27 cellular contexts compared by ENCODE assay signal in genomic region chr2:160882906-160883305, GRCh38.
"Had no signal": no experiment of that assay in that cellular context is flagged by ENCODE, and none has a peak within 500 bp of the region (broad histone marks: within the 10 kb centered on the region; RNA-seq: fewer than 3 reads in every experiment).

No MANE protein-coding gene starts in this region.

- H3K9me3 ChIP-seq: heart right ventricle, lower lobe of right lung, mucosa of descending colon, ovary, sigmoid colon, tibial nerve, uterus had no signal

- H3K9me3 Mint-ChIP-seq: natural killer cell treated with Interleukin-12 subunit alpha and Interleukin-12 subunit beta and Interleukin-15 and Interleukin-18, amount 100 ng/mL, for 72 hours; stimulated activated memory B cell treated with anti-CD40 and anti-IgM and Interleukin-4, amounts not matched to agents 10 μg/mL and 1 μg/mL and 100 μg/mL, for 72 hours; stimulated activated naive CD8-positive, alpha-beta T cell treated with anti-CD3 and anti-CD28 coated beads, Interleukin-15, amount 100 ng/mL, for 72 hours; type B pancreatic cell had no signal

- H3K4me1 Mint-ChIP-seq: naive thymus-derived CD4-positive, alpha-beta T cell; stimulated activated memory B cell treated with anti-CD40 and anti-IgM and Interleukin-4, amounts not matched to agents 10 μg/mL and 1 μg/mL and 100 μg/mL, for 72 hours; stimulated activated naive CD8-positive, alpha-beta T cell treated with anti-CD3 and anti-CD28 coated beads, Interleukin-15, amount 100 ng/mL, for 72 hours had no signal

- H3K27ac ChIP-seq: heart right ventricle, lower lobe of right lung, ovary, sigmoid colon, tibial nerve, uterus had no signal

- H3K4me3 ChIP-seq: heart right ventricle, lower lobe of right lung, mucosa of descending colon, ovary, sigmoid colon, tibial nerve, uterus had no signal

- H3K27me3 Mint-ChIP-seq: progenitor cell of endocrine pancreas; stimulated activated memory B cell treated with anti-CD40 and anti-IgM and Interleukin-4, amounts not matched to agents 10 μg/mL and 1 μg/mL and 100 μg/mL, for 72 hours; stimulated activated naive CD8-positive, alpha-beta T cell treated with anti-CD3 and anti-CD28 coated beads, Interleukin-15, amount 100 ng/mL, for 72 hours; type B pancreatic cell had no signal

- DNase-seq: heart right ventricle; hippocampal formation; kidney glomerular epithelial cell; left cardiac atrium; lower lobe of right lung; mesendoderm; midbrain; mucosa of descending colon; naive thymus-derived CD4-positive, alpha-beta T cell; ovary; retina; right cardiac atrium; sigmoid colon; small intestine; stimulated activated CD4-positive, alpha-beta T cell treated with anti-CD3 and anti-CD28 coated beads, Interleukin-1b, Interleukin-23, amount 100 ng/mL, for 48 hours; stimulated activated CD4-positive, alpha-beta T cell treated with anti-CD3 and anti-CD28 coated beads, Interleukin-2, amount 100 ng/mL, for 48 hours; stimulated activated CD4-positive, alpha-beta T cell treated with anti-CD3 and anti-CD28 coated beads, Interleukin-4, amount 100 ng/mL, for 4 hours; stimulated activated CD8-positive, alpha-beta memory T cell treated with anti-CD3 and anti-CD28 coated beads, Interleukin-4, amount 100 ng/mL, for 48 hours; stimulated activated naive CD4-positive, alpha-beta T cell treated with Interleukin-2 at 50 U/mL for 16 hours; stimulated activated naive CD8-positive, alpha-beta T cell treated with anti-CD3 and anti-CD28 coated beads, Interleukin-15, amount 100 ng/mL, for 72 hours; substantia nigra; uterus had no signal

- H3K27ac Mint-ChIP-seq: naive thymus-derived CD4-positive, alpha-beta T cell; natural killer cell treated with Interleukin-12 subunit alpha and Interleukin-12 subunit beta and Interleukin-15 and Interleukin-18, amount 100 ng/mL, for 72 hours; progenitor cell of endocrine pancreas; stimulated activated memory B cell treated with anti-CD40 and anti-IgM and Interleukin-4, amounts not matched to agents 10 μg/mL and 1 μg/mL and 100 μg/mL, for 72 hours; stimulated activated naive CD8-positive, alpha-beta T cell treated with anti-CD3 and anti-CD28 coated beads, Interleukin-15, amount 100 ng/mL, for 72 hours; type B pancreatic cell had no signal

- H3K4me1 ChIP-seq: lower lobe of right lung, sigmoid colon, tibial nerve, uterus had no signal

- H3K27me3 ChIP-seq: heart right ventricle, ovary, sigmoid colon, tibial nerve, uterus had no signal

- H3K36me3 ChIP-seq: heart right ventricle, lower lobe of right lung, ovary, sigmoid colon, tibial nerve, uterus had no signal

- H3K4me3 Mint-ChIP-seq: naive thymus-derived CD4-positive, alpha-beta T cell; natural killer cell treated with Interleukin-12 subunit alpha and Interleukin-12 subunit beta and Interleukin-15 and Interleukin-18, amount 100 ng/mL, for 72 hours; stimulated activated memory B cell treated with anti-CD40 and anti-IgM and Interleukin-4, amounts not matched to agents 10 μg/mL and 1 μg/mL and 100 μg/mL, for 72 hours; stimulated activated naive CD8-positive, alpha-beta T cell treated with anti-CD3 and anti-CD28 coated beads, Interleukin-15, amount 100 ng/mL, for 72 hours; type B pancreatic cell had no signal

- H3K36me3 Mint-ChIP-seq: naive thymus-derived CD4-positive, alpha-beta T cell; natural killer cell treated with Interleukin-12 subunit alpha and Interleukin-12 subunit beta and Interleukin-15 and Interleukin-18, amount 100 ng/mL, for 72 hours; stimulated activated memory B cell treated with anti-CD40 and anti-IgM and Interleukin-4, amounts not matched to agents 10 μg/mL and 1 μg/mL and 100 μg/mL, for 72 hours; type B pancreatic cell had no signal
